Comparison of ENCODE assay signal across 19 cellular contexts in the genomic region with DNA sequence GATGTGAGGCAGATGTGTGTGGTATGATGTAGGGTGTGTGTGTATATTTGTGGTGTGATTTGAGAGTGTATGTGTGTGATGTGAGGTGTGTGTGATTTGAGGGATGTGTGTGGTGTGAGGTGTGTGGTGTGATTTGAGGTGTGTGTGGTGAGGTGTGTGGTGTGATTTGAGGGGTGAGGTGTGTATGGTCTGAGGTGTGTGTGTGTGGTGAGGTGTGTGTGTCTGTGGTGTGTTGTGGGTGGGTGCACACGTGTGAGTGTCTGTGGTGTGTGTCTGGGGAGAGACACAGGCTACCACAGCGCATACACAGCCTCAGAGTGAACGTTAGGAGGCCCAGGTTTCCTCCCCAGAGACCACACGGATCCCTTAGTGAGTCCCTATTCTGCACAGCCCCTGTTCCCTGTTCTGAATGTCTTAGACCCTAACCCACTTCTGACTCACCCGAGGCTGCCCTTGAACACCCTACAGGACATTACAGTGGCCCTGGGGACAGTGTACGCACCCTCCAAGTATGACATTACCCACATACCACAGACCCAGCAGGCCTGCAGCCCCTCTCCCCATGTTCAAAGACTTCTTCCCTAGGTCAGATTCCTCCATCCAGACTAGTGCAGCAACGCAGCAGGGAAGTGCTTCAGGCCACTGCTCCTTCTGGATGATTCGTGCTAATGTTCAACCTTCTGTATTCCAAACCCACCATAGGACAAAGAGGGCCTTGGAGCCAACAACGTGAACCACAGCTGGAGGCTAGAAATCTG. TPM values are rescaled to one million over a fixed set of nuclear protein-coding genes. Genes with fewer than 3 reads are reported as not detected.
A peak's percentile ranks its signal among the peaks of the same experiment; 100 is the strongest.
DNase-seq lines count a peak whose midpoint lies in the region; ATAC-seq, FAIRE-seq and TF ChIP-seq lines count a peak whose summit lies in the region.
"Had no signal": no experiment of that assay in that cellular context is flagged by ENCODE, and none has a peak within 500 bp of the region (broad histone marks: within the 10 kb centered on the region; RNA-seq: fewer than 3 reads in every experiment).

No MANE protein-coding gene starts in this region.

- CTCF ChIA-PET in HEK293 (lab: Yijun Ruan, JAX) = no interaction called here
- CTCF ChIA-PET in GM12878 (lab: Yijun Ruan, JAX) = interaction anchor here (0.6 kb wide), 1 partner anchor 85 kb away, joined by 3 read pairs; no protein-coding TSS in a partner anchor

- H3K4me1 ChIP-seq in HEK293 (ENCODE audit: control insufficient read depth, insufficient read depth, low read length) = peaks cover 2% of the 10 kb centered on the region; the same call in 1 of the 2 replicates
- peaks cover 32% of the 10 kb centered on the region for H3K4me1 ChIP-seq in GM12878 (ENCODE audit: control insufficient read depth, insufficient read depth, low read length)
- H3K4me1 ChIP-seq in osteoblast (ENCODE audit: insufficient read depth, low read length) = no peaks in the 10 kb centered on the region

- no peaks in the 10 kb centered on the region for H3K36me3 ChIP-seq in HEK293 (ENCODE audit: control insufficient read depth in 2 of 2, insufficient read depth in 1 of 2, low read length in 2 of 2)
- H3K36me3 ChIP-seq in GM12878 (ENCODE audit: control insufficient read depth in 2 of 2, insufficient read depth in 2 of 2, low read length in 1 of 2) = no peaks in the 10 kb centered on the region
- H3K36me3 ChIP-seq in osteoblast (ENCODE audit: insufficient read depth, low read length) = no peaks in the 10 kb centered on the region

- TF ChIP-seq POLR2A in GM12891 (IDR thresholded peaks at IDR 0.05; ENCODE audit: low read depth, low read length) (no peak), GM12878 (IDR thresholded peaks at IDR 0.05; ENCODE audit: low read depth, low read length) (no peak)

- no peak for ATAC-seq in GM12878
- ATAC-seq in GM19463 (IDR thresholded peaks at IDR 0.05; ENCODE audit: unreplicated experiment) = no peak

- H3K27ac ChIP-seq in HEK293 (ENCODE audit: extremely low read depth, low read depth, low read length) (no peak overlapping the region), GM12878 (ENCODE audit: control insufficient read depth, insufficient read depth) (no peak overlapping the region), osteoblast (ENCODE audit: low read depth, low read length) (no peak overlapping the region)
- H3K27ac ChIP-seq: KMS-11 had no signal

- H3K4me3 ChIP-seq in HEK293 (ENCODE audit: low read depth, low read length) (no peak overlapping the region), GM12878 (no peak overlapping the region), osteoblast (ENCODE audit: insufficient read depth, low read length) (no peak overlapping the region)

- FAIRE-seq in GM12891 (lab: Jason Lieb, UNC) (peak; percentile 97), GM12878 (lab: Jason Lieb, UNC) (peak; percentile 81)
- FAIRE-seq: H54 had no signal

- no peak for TF ChIP-seq EP300 in GM12878 (IDR thresholded peaks at IDR 0.05; ENCODE audit: borderline replicate concordance in 1 of 2, control insufficient read depth in 1 of 2, low read depth in 2 of 2, low read length in 2 of 2)

- SMC1A ChIA-PET in GM12878 (lab: Charles Lee; ENCODE audit: uncharacterized antibody, unreplicated experiment) = no interaction called here

- no peak overlapping the region for H2AFZ ChIP-seq in GM12878 (ENCODE audit: control insufficient read depth, low read depth, low read length)
- no peak overlapping the region for H2AFZ ChIP-seq in osteoblast (ENCODE audit: low read length)

- RAD21 ChIA-PET in GM12878 (lab: Charles Lee; ENCODE audit: unreplicated experiment) = no interaction called here

- H3K9ac ChIP-seq in GM12878 (ENCODE audit: control insufficient read depth, insufficient read depth, low read length) = no peak overlapping the region
- H3K9ac ChIP-seq: KMS-11 had no signal

- H3K27me3 ChIP-seq in GM12878 (replicated peaks in 1 of 2; ENCODE audit: control insufficient read depth in 2 of 2, insufficient read depth in 2 of 2, low read length in 1 of 2) (no peaks in the 10 kb centered on the region), osteoblast (ENCODE audit: insufficient read depth, low read length) (peaks cover 46% of the 10 kb centered on the region)

- BruUV-seq in GM12878 (replicated peaks; lab: Mats Ljungman, UMichigan) = no TSS peak

- H4K20me1 ChIP-seq in GM12878 (ENCODE audit: control insufficient read depth, insufficient read depth) = no peaks in the 10 kb centered on the region
- no peaks in the 10 kb centered on the region for H4K20me1 ChIP-seq in osteoblast (ENCODE audit: insufficient read depth, low read length)

- intact Hi-C loops in GM12878 (cut with micrococcal nuclease; ENCODE audit: unreplicated experiment) = no loop called here

- no peak for TF ChIP-seq RAD21 in GM12878 (IDR thresholded peaks at IDR 0.05; ENCODE audit: insufficient read depth, low read depth, low read length)

- no peak for DNase-seq in GM12891 (ENCODE audit: insufficient read length, low spot score)
- DNase-seq in GM12878 (ENCODE audit: low read depth, low spot score) = no peak
- DNase-seq in osteoblast (ENCODE audit: insufficient read length, low spot score, missing footprints) = peak; percentile 52
- DNase-seq in stimulated activated CD4-positive, alpha-beta T cell treated with anti-CD3 and anti-CD28 coated beads, Interleukin-12 subunit alpha, Interleukin-12 subunit beta, amount 100 ng/mL, for 4 hours = no peak
- no peak for DNase-seq in NCI-H146 (lab: John Stamatoyannopoulos, UW)
- no peak for DNase-seq in NCI-H2196 treated with DMSO at 0.1 percent for 48 hours (lab: John Stamatoyannopoulos, UW; ENCODE audit: unreplicated experiment)
- DNase-seq: Calu3; CD4-positive, alpha-beta memory T cell; DMS53; NCI-H1048; NCI-H2227 treated with DMSO at 0.1 percent for 48 hours; NCI-H69; OCI-M1 had no signal

- H3K79me2 ChIP-seq in GM12878 (ENCODE audit: control insufficient read depth, insufficient read depth, low read length) (no peaks in the 10 kb centered on the region), osteoblast (ENCODE audit: insufficient read depth, low read length) (no peaks in the 10 kb centered on the region)

- 31% methylated on average over 9 of the region's 9 CpGs for WGBS in GM12878 (ENCODE audit: insufficient coverage, insufficient replicate concordance, low lambda C conversion rate, missing lambda C conversion rate)

- in situ Hi-C loops in GM12878 (cut with MboI) = no loop called here

- POLR2A ChIA-PET in HEK293 (lab: Yijun Ruan, JAX) = no interaction called here
- POLR2A ChIA-PET in GM12878 (lab: Charles Lee) = no interaction called here

- H3K4me2 ChIP-seq in GM12878 (ENCODE audit: control insufficient read depth, insufficient read depth) (no peak overlapping the region), osteoblast (ENCODE audit: insufficient read depth, low read length) (no peak overlapping the region)
- H3K4me2 ChIP-seq: KMS-11 had no signal

- TF ChIP-seq CTCF in HEK293 (tag by site-specific recombination; IDR thresholded peaks at IDR 0.05) (no peak), GM12878 (IDR thresholded peaks at IDR 0.05 in 2 of 3, conservative IDR thresholded peaks at IDR 0.05 in 1 of 3; ENCODE audit: control insufficient read depth in 2 of 3, extremely low read depth in 1 of 3, insufficient read depth in 1 of 3, low read depth in 3 of 3, low read length in 3 of 3) (no peak), osteoblast (IDR thresholded peaks at IDR 0.05; ENCODE audit: extremely low read depth, low read depth, low read length) (no peak)

- no peaks in the 10 kb centered on the region for H3K9me3 ChIP-seq in HEK293 (ENCODE audit: control insufficient read depth, insufficient read depth, low read depth, low read length)
- no peaks in the 10 kb centered on the region; the same call in 2 of the 3 replicates for H3K9me3 ChIP-seq in GM12878 (replicated peaks; ENCODE audit: control insufficient read depth, insufficient read depth, low read length)
- no peaks in the 10 kb centered on the region for H3K9me3 ChIP-seq in osteoblast (ENCODE audit: low read depth, low read length)

RNA-seq across cellular contexts. Expression of gene RAB37, which starts 3.5 kb away (rescaled TPM):
- polyA plus RNA-seq in GM12891 (2012; ENCODE audit: low read depth, missing spikeins) = 8.5 TPM
- 7.8 and 10.2 TPM in 2 replicates for total RNA-seq in GM12878 (2013; cell fraction: nucleolus; rRNA removed)
- total RNA-seq in GM12878 (2014; rRNA removed) (1.1 and 1.5 TPM in 2 replicates), GM12878 (2014; rRNA removed; fragmentation: Illumina TruSeq; extraction: Trizol) (1.7 and 2.0 TPM in 2 replicates), GM12878 (2021) (2.3 and 2.7 TPM in 2 replicates), osteoblast (under 0.01 and 0.36 TPM in 2 replicates)
- polyA plus RNA-seq in GM12878 (2011; ENCODE audit: low read depth) = 9.9 TPM
- polyA plus RNA-seq in GM12878 (2011; rRNA removed) (4.5 and 5.6 TPM in 2 replicates), GM12878 (2014; fragmentation: Illumina TruSeq; extraction: Trizol) (1.9 and 3.1 TPM in 2 replicates), GM12878 (2014; fragmentation: Nextera tagmentation; extraction: Ambion mirVana) (under 1 TPM; 0.48 to 0.97 TPM), GM12878 (2014; rRNA removed) (3.6 and 5.6 TPM in 2 replicates), GM12878 (2016; fragmentation: Nextera tagmentation; extraction: Ambion mirVana) (1 to 10 TPM; 1.6 to 1.7 TPM)
- 4.4 and 4.5 TPM in 2 replicates for polyA plus RNA-seq in GM12878 (2011; cell fraction: cytosol; rRNA removed)
- 4.2 and 8.4 TPM in 2 replicates for polyA plus RNA-seq in GM12878 (2011; cell fraction: nucleus; rRNA removed)
- polyA plus RNA-seq in GM12878 (2012) = 11.4 and 11.9 TPM in 2 replicates
- polyA minus RNA-seq in GM12878 (2011; rRNA and poly(A)+ RNA removed) = 2.7 and 4.6 TPM in 2 replicates
- polyA minus RNA-seq in GM12878 (2011; cell fraction: cytosol; rRNA and poly(A)+ RNA removed) = 1.1 and 1.9 TPM in 2 replicates
- polyA minus RNA-seq in GM12878 (2011; cell fraction: nucleus; rRNA and poly(A)+ RNA removed) = 0.48 and 0.86 TPM in 2 replicates
- total RNA-seq: M059J, RPMI7951 had no signal

RNA-seq across cellular contexts. Expression of gene NHERF1, which starts 14.9 kb away (rescaled TPM):
- 19.1 TPM for polyA plus RNA-seq in GM12891 (2012; ENCODE audit: low read depth, missing spikeins)
- 10.8 and 11.9 TPM in 2 replicates for total RNA-seq in GM12878 (2013; cell fraction: nucleolus; rRNA removed)
- total RNA-seq in GM12878 (2014; rRNA removed) (24.7 and 27.4 TPM in 2 replicates), GM12878 (2014; rRNA removed; fragmentation: Illumina TruSeq; extraction: Trizol) (21.5 and 23.5 TPM in 2 replicates), GM12878 (2021) (52.9 and 53.2 TPM in 2 replicates), osteoblast (15.9 and 22.1 TPM in 2 replicates)
- polyA plus RNA-seq in GM12878 (2011; ENCODE audit: low read depth) = 13.3 TPM
- polyA plus RNA-seq in GM12878 (2011; rRNA removed) (35.4 and 61.6 TPM in 2 replicates), GM12878 (2014; fragmentation: Illumina TruSeq; extraction: Trizol) (21.5 and 39.2 TPM in 2 replicates), GM12878 (2014; fragmentation: Nextera tagmentation; extraction: Ambion mirVana) (10 to 100 TPM; 13.4 to 14.3 TPM), GM12878 (2014; rRNA removed) (38.8 and 41.3 TPM in 2 replicates), GM12878 (2016; fragmentation: Nextera tagmentation; extraction: Ambion mirVana) (10 to 100 TPM; 57.3 to 61.2 TPM)
- 72.8 and 76.3 TPM in 2 replicates for polyA plus RNA-seq in GM12878 (2011; cell fraction: cytosol; rRNA removed)
- 42.6 and 58.8 TPM in 2 replicates for polyA plus RNA-seq in GM12878 (2011; cell fraction: nucleus; rRNA removed)
- 27.8 and 28.5 TPM in 2 replicates for polyA plus RNA-seq in GM12878 (2012)
- polyA minus RNA-seq in GM12878 (2011; rRNA and poly(A)+ RNA removed) = 49.8 and 66.4 TPM in 2 replicates
- polyA minus RNA-seq in GM12878 (2011; cell fraction: cytosol; rRNA and poly(A)+ RNA removed) = 24.6 and 28.6 TPM in 2 replicates
- polyA minus RNA-seq in GM12878 (2011; cell fraction: nucleus; rRNA and poly(A)+ RNA removed) = 8.5 and 14.5 TPM in 2 replicates

RNA-seq across cellular contexts. Expression of gene CD300LF, which starts 20.8 kb away (rescaled TPM):
- polyA plus RNA-seq in GM12891 (2012; ENCODE audit: low read depth, missing spikeins) = not detected
- not detected in 2 replicates for total RNA-seq in GM12878 (2013; cell fraction: nucleolus; rRNA removed)
- total RNA-seq in GM12878 (2014; rRNA removed) = not detected in 2 replicates
- not detected in 2 replicates for total RNA-seq in GM12878 (2014; rRNA removed; fragmentation: Illumina TruSeq; extraction: Trizol)
- total RNA-seq in GM12878 (2021) = not detected in 2 replicates
- not detected for polyA plus RNA-seq in GM12878 (2011; ENCODE audit: low read depth)
- polyA plus RNA-seq in GM12878 (2011; rRNA removed) = 0.15 TPM in 1 of 2 replicates, not detected in the other
- not detected in 2 replicates for polyA plus RNA-seq in GM12878 (2011; cell fraction: cytosol; rRNA removed)
- polyA plus RNA-seq in GM12878 (2011; cell fraction: nucleus; rRNA removed) = not detected in 2 replicates
- polyA plus RNA-seq in GM12878 (2012) = not detected in 2 replicates
- not detected in 2 replicates for polyA plus RNA-seq in GM12878 (2014; fragmentation: Illumina TruSeq; extraction: Trizol)
- not detected for polyA plus RNA-seq in GM12878 (2014; fragmentation: Nextera tagmentation; extraction: Ambion mirVana)
- polyA plus RNA-seq in GM12878 (2014; rRNA removed) = not detected in 2 replicates
- not detected for polyA plus RNA-seq in GM12878 (2016; fragmentation: Nextera tagmentation; extraction: Ambion mirVana)
- polyA minus RNA-seq in GM12878 (2011; rRNA and poly(A)+ RNA removed) = not detected in 2 replicates
- polyA minus RNA-seq in GM12878 (2011; cell fraction: cytosol; rRNA and poly(A)+ RNA removed) = not detected in 2 replicates
- not detected in 2 replicates for polyA minus RNA-seq in GM12878 (2011; cell fraction: nucleus; rRNA and poly(A)+ RNA removed)
- not detected in 2 replicates for total RNA-seq in osteoblast
- total RNA-seq: Calu3, M059J, RPMI7951 had no signal
- polyA plus RNA-seq: CD4-positive, alpha-beta memory T cell had no signal

RNA-seq across cellular contexts. Expression of gene NAT9, which starts 42.6 kb away (rescaled TPM):
- 32.7 TPM for polyA plus RNA-seq in GM12891 (2012; ENCODE audit: low read depth, missing spikeins)
- 68.1 and 91.4 TPM in 2 replicates for total RNA-seq in GM12878 (2013; cell fraction: nucleolus; rRNA removed)
- 16.3 and 16.7 TPM in 2 replicates for total RNA-seq in GM12878 (2014; rRNA removed)
- 27.5 and 28.0 TPM in 2 replicates for total RNA-seq in GM12878 (2014; rRNA removed; fragmentation: Illumina TruSeq; extraction: Trizol)
- 44.8 and 45.3 TPM in 2 replicates for total RNA-seq in GM12878 (2021)
- polyA plus RNA-seq in GM12878 (2011; ENCODE audit: low read depth) = 36.0 TPM
- polyA plus RNA-seq in GM12878 (2011; rRNA removed) = 23.2 and 26.7 TPM in 2 replicates
- polyA plus RNA-seq in GM12878 (2011; cell fraction: cytosol; rRNA removed) = 31.5 and 40.8 TPM in 2 replicates
- polyA plus RNA-seq in GM12878 (2011; cell fraction: nucleus; rRNA removed) = 150 and 164 TPM in 2 replicates
- polyA plus RNA-seq in GM12878 (2012) = 40.0 and 45.4 TPM in 2 replicates
- polyA plus RNA-seq in GM12878 (2014; fragmentation: Illumina TruSeq; extraction: Trizol) = 17.9 and 26.4 TPM in 2 replicates
- 1 to 10 TPM; 3.5 to 4.5 TPM for polyA plus RNA-seq in GM12878 (2014; fragmentation: Nextera tagmentation; extraction: Ambion mirVana)
- polyA plus RNA-seq in GM12878 (2014; rRNA removed) = 43.2 and 46.4 TPM in 2 replicates
- 10 to 100 TPM; 33.9 to 36.4 TPM for polyA plus RNA-seq in GM12878 (2016; fragmentation: Nextera tagmentation; extraction: Ambion mirVana)
- 18.9 and 36.0 TPM in 2 replicates for polyA minus RNA-seq in GM12878 (2011; rRNA and poly(A)+ RNA removed)
- polyA minus RNA-seq in GM12878 (2011; cell fraction: cytosol; rRNA and poly(A)+ RNA removed) = 6.5 and 9.3 TPM in 2 replicates
- polyA minus RNA-seq in GM12878 (2011; cell fraction: nucleus; rRNA and poly(A)+ RNA removed) = 29.6 and 34.8 TPM in 2 replicates
- 33.0 and 35.1 TPM in 2 replicates for total RNA-seq in osteoblast
